ENCODE assay signal across 16 cellular contexts in genomic region chr17:82675476-82676245, GRCh38. TPM values are rescaled to one million over a fixed set of nuclear protein-coding genes. Genes with fewer than 3 reads are reported as not detected.
A peak's percentile ranks its signal among the peaks of the same experiment; 100 is the strongest.
DNase-seq lines count a peak whose midpoint lies in the region; ATAC-seq and TF ChIP-seq lines count a peak whose summit lies in the region.
"Had no signal": no experiment of that assay in that cellular context is flagged by ENCODE, and none has a peak within 500 bp of the region (broad histone marks: within the 10 kb centered on the region; RNA-seq: fewer than 3 reads in every experiment).

No MANE protein-coding gene starts in this region.

- H3K4me1 ChIP-seq in OCI-LY7 (ENCODE audit: insufficient read depth, low read length, poor library complexity, severe bottlenecking) (peaks cover 55% of the 10 kb centered on the region), osteoblast (ENCODE audit: insufficient read depth, low read length) (no peaks in the 10 kb centered on the region), upper lobe of left lung (peaks cover 0 to 2% (median 0%) of the 10 kb centered on the region in 4 donors), adrenal gland (replicated peaks in 1 of 2) (no peaks in the 10 kb centered on the region)

- H3K36me3 ChIP-seq in OCI-LY7 (ENCODE audit: insufficient read depth, low read length) (no peaks in the 10 kb centered on the region), osteoblast (ENCODE audit: insufficient read depth, low read length) (no peaks in the 10 kb centered on the region), upper lobe of left lung (no peaks in the 10 kb centered on the region), adrenal gland (replicated peaks in 1 of 2) (no peaks in the 10 kb centered on the region)

- H3K4me2 ChIP-seq in OCI-LY7 (ENCODE audit: low read length), result peak overlapping the region; percentile 16; the same call in 1 of the 2 replicates
- H3K4me2 ChIP-seq in osteoblast (ENCODE audit: insufficient read depth, low read length), result no peak overlapping the region

- DNase-seq in D341Med (ENCODE audit: low spot score) (peak; percentile 24), OCI-LY7 (ENCODE audit: low spot score) (no peak), dorsolateral prefrontal cortex (peak in 1 of 10 donors; percentile 46), osteoblast (ENCODE audit: insufficient read length, low spot score, missing footprints) (peak; percentile 54), upper lobe of left lung (no peak), adrenal gland (no peak), NCI-H1930 (lab: John Stamatoyannopoulos, UW) (no peak)
- DNase-seq: ACHN, DMS 273 treated with DMSO at 0.1 percent for 48 hours, NCI-H1092, NCI-H510A, OCI-M1 had no signal

- no peak for TF ChIP-seq CTCF in OCI-LY7 (conservative IDR thresholded peaks at IDR 0.05; ENCODE audit: low read length)
- no peak for TF ChIP-seq CTCF in dorsolateral prefrontal cortex (IDR thresholded peaks at IDR 0.05 in 54 of 56, conservative IDR thresholded peaks at IDR 0.05 in 2 of 56; ENCODE audit: low read depth in 1 of 56, partially characterized antibody in 56 of 56)
- no peak for TF ChIP-seq CTCF in osteoblast (IDR thresholded peaks at IDR 0.05; ENCODE audit: extremely low read depth, low read depth, low read length)
- TF ChIP-seq CTCF in upper lobe of left lung (IDR thresholded peaks at IDR 0.05), result no peak
- no peak for TF ChIP-seq CTCF in adrenal gland (IDR thresholded peaks at IDR 0.05)

- H3K4me3 ChIP-seq in OCI-LY7 (ENCODE audit: low read depth, low read length, poor library complexity, severe bottlenecking), result no peak overlapping the region
- peak overlapping the region in 12 of 59 donors; percentile 3 to 39 (median 12) for H3K4me3 ChIP-seq in dorsolateral prefrontal cortex
- no peak overlapping the region for H3K4me3 ChIP-seq in osteoblast (ENCODE audit: insufficient read depth, low read length)
- no peak overlapping the region for H3K4me3 ChIP-seq in upper lobe of left lung
- no peak overlapping the region for H3K4me3 ChIP-seq in adrenal gland

- WGBS in upper lobe of left lung, 2 donors, result 84 to 87% methylated on average over 13 to 18 of the region's 18 CpGs
- WGBS in adrenal gland, 4 donors, result 86 to 91% (median 89%) methylated on average over 18 of the region's 18 CpGs

- TF ChIP-seq POLR2A in upper lobe of left lung (IDR thresholded peaks at IDR 0.05), result no peak
- TF ChIP-seq POLR2A in adrenal gland (IDR thresholded peaks at IDR 0.05), result no peak

- H3K27ac ChIP-seq in OCI-LY7 (ENCODE audit: low read depth, low read length, poor library complexity, severe bottlenecking) (no peak overlapping the region), dorsolateral prefrontal cortex (peak overlapping the region; percentile 84 to 99 (median 96)), osteoblast (ENCODE audit: low read depth, low read length) (no peak overlapping the region), upper lobe of left lung (no peak overlapping the region), adrenal gland (no peak overlapping the region)
- H3K27ac ChIP-seq: C4-2B had no signal

- H3K9me2 ChIP-seq in OCI-LY7 (ENCODE audit: insufficient read depth, low read length), result no peaks in the 10 kb centered on the region

- BruUV-seq in OCI-LY7 (replicated peaks; lab: Mats Ljungman, UMichigan), result no TSS peak

- H3K79me2 ChIP-seq in OCI-LY7 (ENCODE audit: insufficient read depth, low read depth, low read length), result no peaks in the 10 kb centered on the region
- H3K79me2 ChIP-seq in osteoblast (ENCODE audit: insufficient read depth, low read length), result no peaks in the 10 kb centered on the region

- no peak for TF ChIP-seq EP300 in upper lobe of left lung (IDR thresholded peaks at IDR 0.05)

- intact Hi-C loops in OCI-LY7 (cut with micrococcal nuclease; ENCODE audit: unreplicated experiment), result loop anchor here (5.0 kb wide), 3 partner anchors 77 to 427 kb away; partner anchors contain the start of gene TBCD
- intact Hi-C loops in dorsolateral prefrontal cortex (cut with DNase I), result loop anchor here in 1 of 2 donors (2.0 to 5.0 kb wide), 2 partner anchors 15 to 62 kb away; partner anchors contain the start of gene FN3K
- intact Hi-C loops in adrenal gland (cut with DNase I), result no loop called here

- H3K27me3 ChIP-seq in dorsolateral prefrontal cortex, result no peaks in the 10 kb centered on the region
- no peaks in the 10 kb centered on the region for H3K27me3 ChIP-seq in osteoblast (ENCODE audit: insufficient read depth, low read length)
- no peaks in the 10 kb centered on the region for H3K27me3 ChIP-seq in upper lobe of left lung
- no peaks in the 10 kb centered on the region for H3K27me3 ChIP-seq in adrenal gland

- CTCF ChIA-PET in OCI-LY7 (lab: Charles Lee; ENCODE audit: unreplicated experiment), result no interaction called here

- H2AFZ ChIP-seq in OCI-LY7 (ENCODE audit: low read length) (peak overlapping the region; percentile 38; the same call in 1 of the 2 replicates), osteoblast (ENCODE audit: low read length) (no peak overlapping the region)

- POLR2A ChIA-PET in OCI-LY7 (lab: Charles Lee), result interaction anchor here (0.8 to 1.4 kb wide), 2 partner anchors 39 to 80 kb away, joined by 3 to 5 read pairs; no protein-coding TSS in a partner anchor

- H3K9me3 ChIP-seq in OCI-LY7 (ENCODE audit: low read length) (peaks cover 4% of the 10 kb centered on the region; the same call in 1 of the 2 replicates), osteoblast (ENCODE audit: low read depth, low read length) (no peaks in the 10 kb centered on the region), upper lobe of left lung (no peaks in the 10 kb centered on the region), adrenal gland (replicated peaks in 1 of 3) (no peaks in the 10 kb centered on the region)

- H4K20me1 ChIP-seq in OCI-LY7 (ENCODE audit: insufficient read depth, low read length), result no peaks in the 10 kb centered on the region
- H4K20me1 ChIP-seq in osteoblast (ENCODE audit: insufficient read depth, low read length), result peaks cover 4% of the 10 kb centered on the region

- ATAC-seq in upper lobe of left lung (ENCODE audit: low FRiP score in 2 of 2) (no peak), HG03139 (IDR thresholded peaks at IDR 0.05; ENCODE audit: unreplicated experiment) (no peak)

RNA-seq across cellular contexts. Expression of gene RAB40B, which starts 22.8 kb away (rescaled TPM):
- total RNA-seq in OCI-LY7 (2014; rRNA removed; shearing (Covaris generic)), result 10.1 and 22.1 TPM in 2 replicates
- total RNA-seq in OCI-LY7 (2022) (20.7 and 21.4 TPM in 2 replicates), dorsolateral prefrontal cortex (100 to 1,000 TPM in 68 of 120 experiments, 10 to 100 TPM in 52; 61.9 to 320 (median 103) TPM), osteoblast (8.3 and 9.1 TPM in 2 replicates), upper lobe of left lung (10 to 100 TPM in 5 of 6 donors, 1 to 10 TPM in 1; 7.8 to 23.7 (median 11.4) TPM), adrenal gland (10 to 100 TPM in 6 of 8 donors, 1 to 10 TPM in 2; 5.9 to 33.3 (median 14.0) TPM)
- polyA plus RNA-seq in adrenal gland, result 10 to 100 TPM in 2 of 3 donors, 1 to 10 TPM in 1; 4.1 to 19.1 (median 16.8) TPM

RNA-seq across cellular contexts. Expression of gene WDR45B, which starts 27.4 kb away (rescaled TPM):
- 59.0 and 61.7 TPM in 2 replicates for total RNA-seq in OCI-LY7 (2014; rRNA removed; shearing (Covaris generic))
- total RNA-seq in OCI-LY7 (2022) (78.9 and 81.9 TPM in 2 replicates), dorsolateral prefrontal cortex (100 to 1,000 TPM in 7 of 120 experiments, 10 to 100 TPM in 113; 61.0 to 110 (median 83.4) TPM), osteoblast (66.2 and 66.3 TPM in 2 replicates), upper lobe of left lung (10 to 100 TPM; 54.9 to 90.0 (median 74.3) TPM), adrenal gland (100 to 1,000 TPM in 1 of 8 donors, 10 to 100 TPM in 7; 57.9 to 102 (median 74.6) TPM)
- polyA plus RNA-seq in adrenal gland, result 10 to 100 TPM; 48.6 to 75.1 (median 71.4) TPM

RNA-seq across cellular contexts. Expression of gene FN3KRP, which starts 40.8 kb away (rescaled TPM):
- 52.1 and 56.5 TPM in 2 replicates for total RNA-seq in OCI-LY7 (2014; rRNA removed; shearing (Covaris generic))
- 91.8 and 99.4 TPM in 2 replicates for total RNA-seq in OCI-LY7 (2022)
- 10 to 100 TPM; 32.3 to 70.7 (median 49.0) TPM for total RNA-seq in dorsolateral prefrontal cortex
- total RNA-seq in osteoblast, result 10.1 and 13.8 TPM in 2 replicates
- total RNA-seq in upper lobe of left lung, result 10 to 100 TPM; 14.7 to 94.3 (median 28.8) TPM
- 10 to 100 TPM in 7 of 8 donors, 1 to 10 TPM in 1; 6.8 to 41.2 (median 23.5) TPM for total RNA-seq in adrenal gland
- polyA plus RNA-seq in adrenal gland, result 10 to 100 TPM; 25.7 to 37.3 (median 30.6) TPM

RNA-seq across cellular contexts. Expression of gene FN3K, which starts 59.8 kb away (rescaled TPM):
- total RNA-seq in OCI-LY7 (2014; rRNA removed; shearing (Covaris generic)), result 3.8 and 5.0 TPM in 2 replicates
- total RNA-seq in OCI-LY7 (2022) (31.2 and 32.3 TPM in 2 replicates), dorsolateral prefrontal cortex (100 to 1,000 TPM in 107 of 120 experiments, 10 to 100 TPM in 13; 62.5 to 210 (median 123) TPM), osteoblast (2.9 and 4.4 TPM in 2 replicates), upper lobe of left lung (10 to 100 TPM; 10.8 to 63.9 (median 30.7) TPM), adrenal gland (100 to 1,000 TPM in 1 of 8 donors, 10 to 100 TPM in 7; 16.0 to 136 (median 66.9) TPM)
- polyA plus RNA-seq in adrenal gland, result 10 to 100 TPM; 32.8 to 43.0 (median 38.7) TPM
- total RNA-seq: H4, RPMI7951 had no signal

Comparison
In these comparisons a context has a peak if more than half of its experiments do, and no peak if none do; other contexts are left out.
1. DNase-seq: peak in D341Med (single experiment) and osteoblast (single experiment); none in OCI-LY7 (single experiment), upper lobe of left lung (0 of 2), adrenal gland (0 of 7) and NCI-H1930 (0 of 2).
2. H3K27ac ChIP-seq: peak in dorsolateral prefrontal cortex (59 of 59); none in OCI-LY7 (single experiment), osteoblast (single experiment), upper lobe of left lung (0 of 4) and adrenal gland (0 of 5).